ENCODE assay signal across 1 cellular context in the genomic region with DNA sequence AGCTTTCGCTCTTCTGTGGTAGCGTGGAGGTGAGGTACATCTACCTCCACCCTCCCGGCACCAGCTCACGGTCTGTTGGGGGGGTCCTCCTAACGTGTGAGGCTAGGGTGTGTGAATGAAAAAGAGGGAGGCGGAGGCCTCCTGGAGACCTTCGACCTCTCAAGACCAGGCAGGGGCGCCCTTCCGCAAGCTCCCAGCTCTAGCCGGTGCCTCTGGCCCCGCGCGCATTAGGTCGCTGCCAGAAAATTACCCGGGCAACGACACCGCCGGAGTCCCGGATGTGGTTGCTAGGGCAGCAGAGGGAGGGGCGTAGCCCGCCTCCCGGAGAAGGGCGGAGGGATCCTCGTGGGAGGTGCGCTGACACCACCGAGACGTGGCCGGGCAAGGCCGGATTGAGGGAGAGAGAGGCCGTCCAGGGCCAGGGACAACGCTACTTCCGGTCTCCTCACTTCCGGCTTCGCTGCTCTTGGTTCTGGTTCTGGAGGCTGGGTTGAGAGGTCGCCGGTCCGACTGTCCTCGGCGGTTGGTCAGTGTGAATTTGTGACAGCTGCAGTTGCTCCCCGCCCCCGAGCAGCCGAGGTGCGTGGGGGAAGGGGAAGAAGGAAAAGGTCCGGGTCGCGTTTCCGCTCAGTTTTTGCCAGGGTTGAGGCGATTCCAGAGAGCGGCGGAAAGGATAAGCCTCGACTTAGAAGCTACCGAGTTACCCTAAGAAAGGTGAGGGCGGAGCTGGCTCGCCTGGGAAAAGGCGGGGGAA.
TF ChIP-seq lines count a peak whose summit lies in the region.

A gene with protein sequence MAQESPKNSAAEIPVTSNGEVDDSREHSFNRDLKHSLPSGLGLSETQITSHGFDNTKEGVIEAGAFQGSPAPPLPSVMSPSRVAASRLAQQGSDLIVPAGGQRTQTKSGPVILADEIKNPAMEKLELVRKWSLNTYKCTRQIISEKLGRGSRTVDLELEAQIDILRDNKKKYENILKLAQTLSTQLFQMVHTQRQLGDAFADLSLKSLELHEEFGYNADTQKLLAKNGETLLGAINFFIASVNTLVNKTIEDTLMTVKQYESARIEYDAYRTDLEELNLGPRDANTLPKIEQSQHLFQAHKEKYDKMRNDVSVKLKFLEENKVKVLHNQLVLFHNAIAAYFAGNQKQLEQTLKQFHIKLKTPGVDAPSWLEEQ (plus strand): TSS at position 442 of the 754 bp plus-strand sequence. CDS start 49,680 bp downstream, outside the sequence.
A gene (minus strand): TSS at position 218 of the 754 bp plus-strand sequence. CDS start 8,726 bp downstream, outside the sequence.

TF ChIP-seq in HepG2, 621 proteins besides CTCF, POLR2A, EP300 and RAD21 (continued from another document and continues in another):
- TF ChIP-seq, protein P1, sequence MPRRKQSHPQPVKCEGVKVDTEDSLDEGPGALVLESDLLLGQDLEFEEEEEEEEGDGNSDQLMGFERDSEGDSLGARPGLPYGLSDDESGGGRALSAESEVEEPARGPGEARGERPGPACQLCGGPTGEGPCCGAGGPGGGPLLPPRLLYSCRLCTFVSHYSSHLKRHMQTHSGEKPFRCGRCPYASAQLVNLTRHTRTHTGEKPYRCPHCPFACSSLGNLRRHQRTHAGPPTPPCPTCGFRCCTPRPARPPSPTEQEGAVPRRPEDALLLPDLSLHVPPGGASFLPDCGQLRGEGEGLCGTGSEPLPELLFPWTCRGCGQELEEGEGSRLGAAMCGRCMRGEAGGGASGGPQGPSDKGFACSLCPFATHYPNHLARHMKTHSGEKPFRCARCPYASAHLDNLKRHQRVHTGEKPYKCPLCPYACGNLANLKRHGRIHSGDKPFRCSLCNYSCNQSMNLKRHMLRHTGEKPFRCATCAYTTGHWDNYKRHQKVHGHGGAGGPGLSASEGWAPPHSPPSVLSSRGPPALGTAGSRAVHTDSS (CRISPR knock-in tag; conservative IDR thresholded peaks at IDR 0.05) = no peak
- TF ChIP-seq SALL2 (CRISPR knock-in tag; IDR thresholded peaks at IDR 0.05) (peak; percentile 95), BRCA1 (CRISPR knock-in tag; IDR thresholded peaks at IDR 0.05) (no peak), RBM22 (optimal IDR thresholded peaks at IDR 0.05; ENCODE audit: low read length) (peak; percentile 96), ZNF546 (CRISPR knock-in tag; conservative IDR thresholded peaks at IDR 0.05) (0 out of 2 replicates have a peak, but pooled peaks have one; percentile 43), SKI (IDR thresholded peaks at IDR 0.05; ENCODE audit: partially characterized antibody) (peak; percentile 7), ZNF766 (CRISPR knock-in tag; IDR thresholded peaks at IDR 0.05; ENCODE audit: borderline replicate concordance) (no peak), DR1 (CRISPR knock-in tag; IDR thresholded peaks at IDR 0.05) (peak; percentile 51), NFYB (CRISPR knock-in tag; IDR thresholded peaks at IDR 0.05) (peak; percentile 63), ZFP90 (CRISPR knock-in tag; IDR thresholded peaks at IDR 0.05; ENCODE audit: borderline replicate concordance) (peak; percentile 81; the same call in 1 of the 2 replicates), NKX3-1 (CRISPR knock-in tag; IDR thresholded peaks at IDR 0.05) (no peak), NCOA1 (CRISPR knock-in tag; IDR thresholded peaks at IDR 0.05) (peak; percentile 94), TBP (CRISPR knock-in tag; IDR thresholded peaks at IDR 0.05) (no peak), ZNF891 (CRISPR knock-in tag; IDR thresholded peaks at IDR 0.05) (peak; percentile 34; the same call in 1 of the 2 replicates), SPEN (CRISPR knock-in tag; IDR thresholded peaks at IDR 0.05; ENCODE audit: low read depth) (peak; percentile 72), RFXANK (CRISPR knock-in tag; IDR thresholded peaks at IDR 0.05) (peak; percentile 29; the same call in 1 of the 2 replicates), TMF1 (CRISPR knock-in tag; IDR thresholded peaks at IDR 0.05; ENCODE audit: low read depth) (no peak), SRSF4 (IDR thresholded peaks at IDR 0.05; ENCODE audit: low read depth, low read length, poor library complexity, severe bottlenecking) (no peak), ZNF253 (CRISPR knock-in tag; IDR thresholded peaks at IDR 0.05; ENCODE audit: borderline replicate concordance) (no peak), DNMT1 (CRISPR knock-in tag; IDR thresholded peaks at IDR 0.05) (no peak), PITX1 (CRISPR knock-in tag; IDR thresholded peaks at IDR 0.05) (no peak), SRY (CRISPR knock-in tag; IDR thresholded peaks at IDR 0.05) (no peak; the same call in 1 of the 2 replicates), PHF8 (CRISPR knock-in tag; IDR thresholded peaks at IDR 0.05) (peak; percentile 78), ZNF558 (CRISPR knock-in tag; IDR thresholded peaks at IDR 0.05; ENCODE audit: borderline replicate concordance) (no peak), ZNF878 (CRISPR knock-in tag; IDR thresholded peaks at IDR 0.05) (no peak), ETV6 (CRISPR knock-in tag; conservative IDR thresholded peaks at IDR 0.05) (0 out of 2 replicates have a peak, but pooled peaks have one; percentile 75), SSRP1 (CRISPR knock-in tag; IDR thresholded peaks at IDR 0.05) (no peak), ZNF781 (CRISPR knock-in tag; IDR thresholded peaks at IDR 0.05; ENCODE audit: borderline replicate concordance, not compliant biosample characterization) (no peak), HHEX (CRISPR knock-in tag; IDR thresholded peaks at IDR 0.05) (no peak), ZNF354B (CRISPR knock-in tag; IDR thresholded peaks at IDR 0.05) (no peak), ZNF251 (CRISPR knock-in tag; IDR thresholded peaks at IDR 0.05) (no peak), ONECUT2 (CRISPR knock-in tag; IDR thresholded peaks at IDR 0.05) (no peak)
- TF ChIP-seq, protein P2, sequence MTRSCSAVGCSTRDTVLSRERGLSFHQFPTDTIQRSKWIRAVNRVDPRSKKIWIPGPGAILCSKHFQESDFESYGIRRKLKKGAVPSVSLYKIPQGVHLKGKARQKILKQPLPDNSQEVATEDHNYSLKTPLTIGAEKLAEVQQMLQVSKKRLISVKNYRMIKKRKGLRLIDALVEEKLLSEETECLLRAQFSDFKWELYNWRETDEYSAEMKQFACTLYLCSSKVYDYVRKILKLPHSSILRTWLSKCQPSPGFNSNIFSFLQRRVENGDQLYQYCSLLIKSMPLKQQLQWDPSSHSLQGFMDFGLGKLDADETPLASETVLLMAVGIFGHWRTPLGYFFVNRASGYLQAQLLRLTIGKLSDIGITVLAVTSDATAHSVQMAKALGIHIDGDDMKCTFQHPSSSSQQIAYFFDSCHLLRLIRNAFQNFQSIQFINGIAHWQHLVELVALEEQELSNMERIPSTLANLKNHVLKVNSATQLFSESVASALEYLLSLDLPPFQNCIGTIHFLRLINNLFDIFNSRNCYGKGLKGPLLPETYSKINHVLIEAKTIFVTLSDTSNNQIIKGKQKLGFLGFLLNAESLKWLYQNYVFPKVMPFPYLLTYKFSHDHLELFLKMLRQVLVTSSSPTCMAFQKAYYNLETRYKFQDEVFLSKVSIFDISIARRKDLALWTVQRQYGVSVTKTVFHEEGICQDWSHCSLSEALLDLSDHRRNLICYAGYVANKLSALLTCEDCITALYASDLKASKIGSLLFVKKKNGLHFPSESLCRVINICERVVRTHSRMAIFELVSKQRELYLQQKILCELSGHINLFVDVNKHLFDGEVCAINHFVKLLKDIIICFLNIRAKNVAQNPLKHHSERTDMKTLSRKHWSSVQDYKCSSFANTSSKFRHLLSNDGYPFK (CRISPR knock-in tag; IDR thresholded peaks at IDR 0.05; ENCODE audit: borderline replicate concordance) = peak; percentile 74
- TF ChIP-seq, protein P3, sequence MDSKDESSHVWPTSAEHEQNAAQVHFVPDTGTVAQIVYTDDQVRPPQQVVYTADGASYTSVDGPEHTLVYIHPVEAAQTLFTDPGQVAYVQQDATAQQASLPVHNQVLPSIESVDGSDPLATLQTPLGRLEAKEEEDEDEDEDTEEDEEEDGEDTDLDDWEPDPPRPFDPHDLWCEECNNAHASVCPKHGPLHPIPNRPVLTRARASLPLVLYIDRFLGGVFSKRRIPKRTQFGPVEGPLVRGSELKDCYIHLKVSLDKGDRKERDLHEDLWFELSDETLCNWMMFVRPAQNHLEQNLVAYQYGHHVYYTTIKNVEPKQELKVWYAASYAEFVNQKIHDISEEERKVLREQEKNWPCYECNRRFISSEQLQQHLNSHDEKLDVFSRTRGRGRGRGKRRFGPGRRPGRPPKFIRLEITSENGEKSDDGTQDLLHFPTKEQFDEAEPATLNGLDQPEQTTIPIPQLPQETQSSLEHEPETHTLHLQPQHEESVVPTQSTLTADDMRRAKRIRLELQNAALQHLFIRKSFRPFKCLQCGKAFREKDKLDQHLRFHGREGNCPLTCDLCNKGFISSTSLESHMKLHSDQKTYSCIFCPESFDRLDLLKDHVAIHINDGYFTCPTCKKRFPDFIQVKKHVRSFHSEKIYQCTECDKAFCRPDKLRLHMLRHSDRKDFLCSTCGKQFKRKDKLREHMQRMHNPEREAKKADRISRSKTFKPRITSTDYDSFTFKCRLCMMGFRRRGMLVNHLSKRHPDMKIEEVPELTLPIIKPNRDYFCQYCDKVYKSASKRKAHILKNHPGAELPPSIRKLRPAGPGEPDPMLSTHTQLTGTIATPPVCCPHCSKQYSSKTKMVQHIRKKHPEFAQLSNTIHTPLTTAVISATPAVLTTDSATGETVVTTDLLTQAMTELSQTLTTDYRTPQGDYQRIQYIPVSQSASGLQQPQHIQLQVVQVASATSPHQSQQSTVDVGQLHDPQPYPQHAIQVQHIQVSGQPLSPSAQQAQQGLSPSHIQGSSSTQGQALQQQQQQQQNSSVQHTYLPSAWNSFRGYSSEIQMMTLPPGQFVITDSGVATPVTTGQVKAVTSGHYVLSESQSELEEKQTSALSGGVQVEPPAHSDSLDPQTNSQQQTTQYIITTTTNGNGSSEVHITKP (CRISPR knock-in tag; IDR thresholded peaks at IDR 0.05; ENCODE audit: low read depth) = no peak; the same call in 1 of the 2 replicates
- TF ChIP-seq, protein P4, sequence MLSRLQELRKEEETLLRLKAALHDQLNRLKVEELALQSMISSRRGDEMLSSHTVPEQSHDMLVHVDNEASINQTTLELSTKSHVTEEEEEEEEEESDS (CRISPR knock-in tag; IDR thresholded peaks at IDR 0.05; ENCODE audit: borderline replicate concordance) = no peak
- TF ChIP-seq, protein P5, sequence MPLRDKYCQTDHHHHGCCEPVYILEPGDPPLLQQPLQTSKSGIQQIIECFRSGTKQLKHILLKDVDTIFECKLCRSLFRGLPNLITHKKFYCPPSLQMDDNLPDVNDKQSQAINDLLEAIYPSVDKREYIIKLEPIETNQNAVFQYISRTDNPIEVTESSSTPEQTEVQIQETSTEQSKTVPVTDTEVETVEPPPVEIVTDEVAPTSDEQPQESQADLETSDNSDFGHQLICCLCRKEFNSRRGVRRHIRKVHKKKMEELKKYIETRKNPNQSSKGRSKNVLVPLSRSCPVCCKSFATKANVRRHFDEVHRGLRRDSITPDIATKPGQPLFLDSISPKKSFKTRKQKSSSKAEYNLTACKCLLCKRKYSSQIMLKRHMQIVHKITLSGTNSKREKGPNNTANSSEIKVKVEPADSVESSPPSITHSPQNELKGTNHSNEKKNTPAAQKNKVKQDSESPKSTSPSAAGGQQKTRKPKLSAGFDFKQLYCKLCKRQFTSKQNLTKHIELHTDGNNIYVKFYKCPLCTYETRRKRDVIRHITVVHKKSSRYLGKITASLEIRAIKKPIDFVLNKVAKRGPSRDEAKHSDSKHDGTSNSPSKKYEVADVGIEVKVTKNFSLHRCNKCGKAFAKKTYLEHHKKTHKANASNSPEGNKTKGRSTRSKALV (CRISPR knock-in tag; IDR thresholded peaks at IDR 0.05) = 0 out of 2 replicates have a peak, but pooled peaks have one; percentile 27
- TF ChIP-seq, protein P6, sequence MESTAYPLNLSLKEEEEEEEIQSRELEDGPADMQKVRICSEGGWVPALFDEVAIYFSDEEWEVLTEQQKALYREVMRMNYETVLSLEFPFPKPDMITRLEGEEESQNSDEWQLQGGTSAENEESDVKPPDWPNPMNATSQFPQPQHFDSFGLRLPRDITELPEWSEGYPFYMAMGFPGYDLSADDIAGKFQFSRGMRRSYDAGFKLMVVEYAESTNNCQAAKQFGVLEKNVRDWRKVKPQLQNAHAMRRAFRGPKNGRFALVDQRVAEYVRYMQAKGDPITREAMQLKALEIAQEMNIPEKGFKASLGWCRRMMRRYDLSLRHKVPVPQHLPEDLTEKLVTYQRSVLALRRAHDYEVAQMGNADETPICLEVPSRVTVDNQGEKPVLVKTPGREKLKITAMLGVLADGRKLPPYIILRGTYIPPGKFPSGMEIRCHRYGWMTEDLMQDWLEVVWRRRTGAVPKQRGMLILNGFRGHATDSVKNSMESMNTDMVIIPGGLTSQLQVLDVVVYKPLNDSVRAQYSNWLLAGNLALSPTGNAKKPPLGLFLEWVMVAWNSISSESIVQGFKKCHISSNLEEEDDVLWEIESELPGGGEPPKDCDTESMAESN (CRISPR knock-in tag; conservative IDR thresholded peaks at IDR 0.05) = peak; percentile 92
- TF ChIP-seq, protein P7, sequence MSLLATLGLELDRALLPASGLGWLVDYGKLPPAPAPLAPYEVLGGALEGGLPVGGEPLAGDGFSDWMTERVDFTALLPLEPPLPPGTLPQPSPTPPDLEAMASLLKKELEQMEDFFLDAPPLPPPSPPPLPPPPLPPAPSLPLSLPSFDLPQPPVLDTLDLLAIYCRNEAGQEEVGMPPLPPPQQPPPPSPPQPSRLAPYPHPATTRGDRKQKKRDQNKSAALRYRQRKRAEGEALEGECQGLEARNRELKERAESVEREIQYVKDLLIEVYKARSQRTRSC (CRISPR knock-in tag; IDR thresholded peaks at IDR 0.05; ENCODE audit: low read depth) = peak; percentile 7; the same call in 1 of the 2 replicates
- TF ChIP-seq, protein P8, sequence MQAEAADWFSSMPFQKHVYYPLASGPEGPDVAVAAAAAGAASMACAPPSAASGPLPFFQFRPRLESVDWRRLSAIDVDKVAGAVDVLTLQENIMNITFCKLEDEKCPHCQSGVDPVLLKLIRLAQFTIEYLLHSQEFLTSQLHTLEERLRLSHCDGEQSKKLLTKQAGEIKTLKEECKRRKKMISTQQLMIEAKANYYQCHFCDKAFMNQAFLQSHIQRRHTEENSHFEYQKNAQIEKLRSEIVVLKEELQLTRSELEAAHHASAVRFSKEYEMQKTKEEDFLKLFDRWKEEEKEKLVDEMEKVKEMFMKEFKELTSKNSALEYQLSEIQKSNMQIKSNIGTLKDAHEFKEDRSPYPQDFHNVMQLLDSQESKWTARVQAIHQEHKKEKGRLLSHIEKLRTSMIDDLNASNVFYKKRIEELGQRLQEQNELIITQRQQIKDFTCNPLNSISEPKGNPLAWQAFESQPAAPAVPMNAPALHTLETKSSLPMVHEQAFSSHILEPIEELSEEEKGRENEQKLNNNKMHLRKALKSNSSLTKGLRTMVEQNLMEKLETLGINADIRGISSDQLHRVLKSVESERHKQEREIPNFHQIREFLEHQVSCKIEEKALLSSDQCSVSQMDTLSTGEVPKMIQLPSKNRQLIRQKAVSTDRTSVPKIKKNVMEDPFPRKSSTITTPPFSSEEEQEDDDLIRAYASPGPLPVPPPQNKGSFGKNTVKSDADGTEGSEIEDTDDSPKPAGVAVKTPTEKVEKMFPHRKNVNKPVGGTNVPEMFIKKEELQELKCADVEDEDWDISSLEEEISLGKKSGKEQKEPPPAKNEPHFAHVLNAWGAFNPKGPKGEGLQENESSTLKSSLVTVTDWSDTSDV (CRISPR knock-in tag; IDR thresholded peaks at IDR 0.05) = no peak
- TF ChIP-seq, protein P9, sequence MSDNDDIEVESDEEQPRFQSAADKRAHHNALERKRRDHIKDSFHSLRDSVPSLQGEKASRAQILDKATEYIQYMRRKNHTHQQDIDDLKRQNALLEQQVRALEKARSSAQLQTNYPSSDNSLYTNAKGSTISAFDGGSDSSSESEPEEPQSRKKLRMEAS (IDR thresholded peaks at IDR 0.05) = peak; percentile 57
